Comparison of ENCODE assay signal across 8 cellular contexts in genomic region chr10:110398419-110399162, GRCh38.
DNase-seq lines count a peak whose midpoint lies in the region; ATAC-seq and TF ChIP-seq lines count a peak whose summit lies in the region.

No MANE protein-coding gene starts in this region.

- H3K9me3 ChIP-seq in Panc1 (ENCODE audit: control insufficient read depth, insufficient read depth, low read depth, low read length), result no peaks in the 10 kb centered on the region

- H3K4me3 Mint-ChIP-seq in activated CD8-positive, alpha-beta T cell treated with anti-CD3 and anti-CD28 coated beads, Interleukin-2, amount 10 ng/mL, durations not matched to agents 7 days and 5 days, result no peak overlapping the region

- intact Hi-C loops in Panc1 (cut with micrococcal nuclease; ENCODE audit: unreplicated experiment), result loop anchor here (5.0 kb wide), 1 partner anchor 99 kb away; the partner anchor contains the start of gene DUSP5

- DNase-seq in DMS53 (lab: John Stamatoyannopoulos, UW) (peak; percentile 94), Panc1 (ENCODE audit: low read depth, low spot score) (peak; percentile 99), omental fat pad (ENCODE audit: low spot score) (peak; percentile 48), hippocampal formation (lab: John Stamatoyannopoulos, UW) (no peak), anterior cingulate cortex (lab: John Stamatoyannopoulos, UW) (no peak)
- DNase-seq in activated CD8-positive, alpha-beta T cell treated with anti-CD3 and anti-CD28 coated beads, Interleukin-2, amount 10 ng/mL, durations not matched to agents 7 days and 5 days, result no peak

- peak overlapping the region; percentile 77 for H3K27ac ChIP-seq in Panc1 (ENCODE audit: low read length)

- ATAC-seq in Panc1, result peak; percentile 78
- peak; percentile 99 for ATAC-seq in esophagus mucosa
- peak; percentile 80 for ATAC-seq in omental fat pad (ENCODE audit: low FRiP score)
- no peak for ATAC-seq in HG03378 (IDR thresholded peaks at IDR 0.05; ENCODE audit: unreplicated experiment)
- ATAC-seq in activated CD8-positive, alpha-beta T cell treated with anti-CD3 and anti-CD28 coated beads, Interleukin-2, amount 10 ng/mL, durations not matched to agents 7 days and 5 days, result no peak

- H3K9me3 Mint-ChIP-seq in activated CD8-positive, alpha-beta T cell treated with anti-CD3 and anti-CD28 coated beads, Interleukin-2, amount 10 ng/mL, durations not matched to agents 7 days and 5 days (ENCODE audit: insufficient read depth), result no peaks in the 10 kb centered on the region

- 0 out of 4 replicates have a peak overlapping the region, but pooled peaks of 1 of the 2 experiments have one; percentile 12 for H3K4me3 ChIP-seq in Panc1 (ENCODE audit: low read depth in 2 of 2, low read length in 2 of 2)

- no peaks in the 10 kb centered on the region for H3K27me3 Mint-ChIP-seq in activated CD8-positive, alpha-beta T cell treated with anti-CD3 and anti-CD28 coated beads, Interleukin-2, amount 10 ng/mL, durations not matched to agents 7 days and 5 days (ENCODE audit: low read depth)

- BruUV-seq in Panc1 (replicated peaks; lab: Mats Ljungman, UMichigan), result no TSS peak

- POLR2A ChIA-PET in Panc1 (lab: Charles Lee), result interaction anchor here (0.5 to 0.6 kb wide), 2 partner anchors 13 to 62 kb away, joined by 3 to 7 read pairs; no protein-coding TSS in a partner anchor
- POLR2A ChIA-PET in activated CD8-positive, alpha-beta T cell treated with anti-CD3 and anti-CD28 coated beads, Interleukin-2, amount 10 ng/mL, durations not matched to agents 7 days and 5 days (lab: Charles Lee), result no interaction called here

- no peaks in the 10 kb centered on the region for H3K36me3 ChIP-seq in Panc1 (ENCODE audit: control insufficient read depth, insufficient read depth, low read length)

- peaks cover 20% of the 10 kb centered on the region for H3K4me1 Mint-ChIP-seq in activated CD8-positive, alpha-beta T cell treated with anti-CD3 and anti-CD28 coated beads, Interleukin-2, amount 10 ng/mL, durations not matched to agents 7 days and 5 days (ENCODE audit: low read depth)

- no peaks in the 10 kb centered on the region for H3K27me3 ChIP-seq in Panc1 (ENCODE audit: control insufficient read depth, insufficient read depth, low read length)

- TF ChIP-seq CTCF in Panc1 (IDR thresholded peaks at IDR 0.05), result no peak
- no peak for TF ChIP-seq CTCF in omental fat pad (IDR thresholded peaks at IDR 0.05)

- H3K36me3 Mint-ChIP-seq in activated CD8-positive, alpha-beta T cell treated with anti-CD3 and anti-CD28 coated beads, Interleukin-2, amount 10 ng/mL, durations not matched to agents 7 days and 5 days (ENCODE audit: low read depth), result no peaks in the 10 kb centered on the region

- in situ Hi-C loops in Panc1 (cut with HindIII; ENCODE audit: low pct_unique_long_range_greater_than_20kb, low sequenced_read_pairs), result no loop called here

- H3K27ac Mint-ChIP-seq in activated CD8-positive, alpha-beta T cell treated with anti-CD3 and anti-CD28 coated beads, Interleukin-2, amount 10 ng/mL, durations not matched to agents 7 days and 5 days, result no peak overlapping the region

- H3K4me1 ChIP-seq in Panc1 (ENCODE audit: control insufficient read depth, insufficient read depth, low read length), result peaks cover 40% of the 10 kb centered on the region

- CTCF ChIA-PET in Panc1 (lab: Charles Lee), result interaction anchor here (0.7 kb wide), 1 partner anchor 147 kb away, joined by 3 read pairs; no protein-coding TSS in a partner anchor
- CTCF ChIA-PET in activated CD8-positive, alpha-beta T cell treated with anti-CD3 and anti-CD28 coated beads, Interleukin-2, amount 10 ng/mL, durations not matched to agents 7 days and 5 days (lab: Charles Lee), result no interaction called here

Comparison
In these comparisons a context has a peak if more than half of its experiments do, and no peak if none do; other contexts are left out.
1. DNase-seq: peak in DMS53 (single experiment), Panc1 (single experiment) and omental fat pad (single experiment); none in hippocampal formation (0 of 2), anterior cingulate cortex (0 of 58) and activated CD8-positive, alpha-beta T cell treated with anti-CD3 and anti-CD28 coated beads, Interleukin-2, amount 10 ng/mL, durations not matched to agents 7 days and 5 days (single experiment).
2. ATAC-seq: peak in Panc1 (single experiment), esophagus mucosa (single experiment) and omental fat pad (single experiment); none in HG03378 (single experiment) and activated CD8-positive, alpha-beta T cell treated with anti-CD3 and anti-CD28 coated beads, Interleukin-2, amount 10 ng/mL, durations not matched to agents 7 days and 5 days (single experiment).